In the genomic region with DNA sequence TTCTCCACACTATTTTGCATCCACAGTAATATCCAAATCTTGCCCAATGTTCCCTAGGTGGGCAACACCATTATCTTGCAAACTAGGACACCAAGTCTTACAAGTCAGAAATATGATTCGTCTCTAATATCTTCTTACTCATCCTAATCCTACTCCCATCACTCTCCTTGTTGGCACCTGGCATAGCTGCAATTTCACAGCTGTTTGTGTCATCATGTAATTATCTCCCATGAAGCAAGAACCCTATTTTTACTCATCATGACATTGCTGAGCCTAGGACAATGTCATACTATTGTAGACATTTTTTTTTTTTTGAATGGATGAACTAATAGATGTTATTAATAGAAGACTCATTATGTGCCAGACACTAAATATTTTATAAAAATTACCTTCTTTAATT, we compare ENCODE assay signal across 23 cellular contexts.
DNase-seq lines count a peak whose midpoint lies in the region; ATAC-seq, FAIRE-seq and TF ChIP-seq lines count a peak whose summit lies in the region.
"Had no signal": no experiment of that assay in that cellular context is flagged by ENCODE, and none has a peak within 500 bp of the region (broad histone marks: within the 10 kb centered on the region; RNA-seq: fewer than 3 reads in every experiment).

No MANE protein-coding gene starts in this region.

- H3K79me2 ChIP-seq in hepatocyte: no peaks in the 10 kb centered on the region
- peaks cover 6% of the 10 kb centered on the region for H3K79me2 ChIP-seq in osteoblast (ENCODE audit: insufficient read depth, low read length)

- FAIRE-seq in D721Med (lab: Jason Lieb, UNC): peak; percentile 63
- FAIRE-seq: A204.1, G401.6, K562 had no signal

- no peaks in the 10 kb centered on the region for H3K9me2 ChIP-seq in hepatocyte (replicated peaks; ENCODE audit: insufficient read depth)

- H3K36me3 ChIP-seq in hepatocyte (replicated peaks; ENCODE audit: insufficient read depth, low read depth) (no peaks in the 10 kb centered on the region), osteoblast (ENCODE audit: insufficient read depth, low read length) (peaks cover 21% of the 10 kb centered on the region)

- no peak for ATAC-seq in HG03432 (IDR thresholded peaks at IDR 0.05; ENCODE audit: unreplicated experiment)
- ATAC-seq: K562 had no signal

- no peaks in the 10 kb centered on the region for H3K27me3 ChIP-seq in hepatocyte
- H3K27me3 ChIP-seq in osteoblast (ENCODE audit: insufficient read depth, low read length): no peaks in the 10 kb centered on the region
- H3K27me3 ChIP-seq: BLaER1 treated with 17β-estradiol and CSF1 and Interleukin-3, amounts not matched to agents 10 nM and 100 nM; MG63 had no signal

- H3K4me2 ChIP-seq in hepatocyte (no peak overlapping the region), osteoblast (ENCODE audit: insufficient read depth, low read length) (no peak overlapping the region)
- H3K4me2 ChIP-seq: BLaER1 treated with 17β-estradiol and CSF1 and Interleukin-3, amounts not matched to agents 10 nM and 100 nM had no signal

- H4K20me1 ChIP-seq in hepatocyte (ENCODE audit: insufficient read depth, poor library complexity, severe bottlenecking) (no peaks in the 10 kb centered on the region), osteoblast (ENCODE audit: insufficient read depth, low read length) (no peaks in the 10 kb centered on the region)
- H4K20me1 ChIP-seq: BLaER1 treated with 17β-estradiol and CSF1 and Interleukin-3, amounts not matched to agents 10 nM and 100 nM had no signal

- TF ChIP-seq CTCF in D721Med (IDR thresholded peaks at IDR 0.05; ENCODE audit: insufficient read depth, missing control alignments) (no peak), epithelial cell of esophagus (IDR thresholded peaks at IDR 0.05; ENCODE audit: insufficient read depth, low read depth, low read length, missing control alignments) (no peak), hepatocyte (IDR thresholded peaks at IDR 0.05; ENCODE audit: poor library complexity) (no peak), osteoblast (IDR thresholded peaks at IDR 0.05; ENCODE audit: extremely low read depth, low read depth, low read length) (no peak)

- no peaks in the 10 kb centered on the region for H3K9me3 ChIP-seq in hepatocyte (ENCODE audit: low read depth)
- no peaks in the 10 kb centered on the region for H3K9me3 ChIP-seq in osteoblast (ENCODE audit: low read depth, low read length)
- H3K9me3 ChIP-seq: BLaER1 treated with 17β-estradiol and CSF1 and Interleukin-3, amounts not matched to agents 10 nM and 100 nM; MG63 had no signal

- H3K4me3 ChIP-seq in epithelial cell of esophagus (ENCODE audit: low read length) (no peak overlapping the region), hepatocyte (no peak overlapping the region), osteoblast (ENCODE audit: insufficient read depth, low read length) (no peak overlapping the region)
- H3K4me3 ChIP-seq: BLaER1 treated with 17β-estradiol and CSF1 and Interleukin-3, amounts not matched to agents 10 nM and 100 nM; K562; MG63 had no signal

- H3K27ac ChIP-seq in hepatocyte (no peak overlapping the region), osteoblast (ENCODE audit: low read depth, low read length) (no peak overlapping the region)
- H3K27ac ChIP-seq: BLaER1 treated with 17β-estradiol and CSF1 and Interleukin-3, amounts not matched to agents 10 nM and 100 nM; HL-60; RWPE1 had no signal

- H3K4me1 ChIP-seq in hepatocyte (ENCODE audit: insufficient read depth) (no peaks in the 10 kb centered on the region), osteoblast (ENCODE audit: insufficient read depth, low read length) (no peaks in the 10 kb centered on the region)
- H3K4me1 ChIP-seq: BLaER1 treated with 17β-estradiol and CSF1 and Interleukin-3, amounts not matched to agents 10 nM and 100 nM had no signal

- no peak overlapping the region for H2AFZ ChIP-seq in hepatocyte
- no peak overlapping the region for H2AFZ ChIP-seq in osteoblast (ENCODE audit: low read length)

- 100% methylated on average over 1 of the region's 1 CpG for WGBS in hepatocyte (ENCODE audit: low lambda C conversion rate, missing lambda C conversion rate)

- no peak for DNase-seq in D721Med (ENCODE audit: insufficient read length, low spot score)
- peak; percentile 61 for DNase-seq in LHCN-M2 (ENCODE audit: low read depth)
- DNase-seq in epithelial cell of esophagus (ENCODE audit: low read depth): peak; percentile 85
- peak; percentile 64 for DNase-seq in myocyte (ENCODE audit: low read depth)
- DNase-seq in hepatocyte (ENCODE audit: low spot score): no peak
- DNase-seq in osteoblast (ENCODE audit: insufficient read length, low spot score, missing footprints): no peak
- no peak for DNase-seq in COLO668 (lab: John Stamatoyannopoulos, UW; ENCODE audit: unreplicated experiment)
- DNase-seq: CD4-positive, alpha-beta T cell; COR-L47; GOT3; HCEC 1CT; Kasumi-1; MG63; NCI-H2029; NCI-H526 treated with DMSO at 0.1 percent for 48 hours; SHP77 treated with DMSO at 0.1 percent for 48 hours had no signal

Comparison
In these comparisons a context has a peak if more than half of its experiments do, and no peak if none do; other contexts are left out.
1. DNase-seq: peak in LHCN-M2 (single experiment), epithelial cell of esophagus (single experiment) and myocyte (single experiment); none in D721Med (single experiment), hepatocyte (single experiment), osteoblast (single experiment) and COLO668 (single experiment).